In genomic region chr18:2848145-2848878, GRCh38 we compare ENCODE assay signal across 9 cellular contexts. TPM values are rescaled to one million over a fixed set of nuclear protein-coding genes. Genes with fewer than 3 reads are reported as not detected.
DNase-seq lines count a peak whose midpoint lies in the region; ATAC-seq and TF ChIP-seq lines count a peak whose summit lies in the region.
"Had no signal": no experiment of that assay in that cellular context is flagged by ENCODE, and none has a peak within 500 bp of the region (broad histone marks: within the 10 kb centered on the region; RNA-seq: fewer than 3 reads in every experiment).

No MANE protein-coding gene starts in this region.

- peaks cover 22% of the 10 kb centered on the region for H3K27me3 ChIP-seq in effector memory CD4-positive, alpha-beta T cell (replicated peaks; ENCODE audit: control insufficient read depth, insufficient read depth, low read length, poor library complexity, severe bottlenecking)
- H3K27me3 ChIP-seq in neural cell (ENCODE audit: insufficient read depth, low read depth, low read length): peaks cover 52% of the 10 kb centered on the region

- H3K79me2 ChIP-seq in neural cell (replicated peaks; ENCODE audit: insufficient read depth, low read length): no peaks in the 10 kb centered on the region

- H3K4me3 ChIP-seq in effector memory CD4-positive, alpha-beta T cell (ENCODE audit: insufficient read depth, low read depth, low read length, poor library complexity, severe bottlenecking): peak overlapping the region; percentile 71
- H3K4me3 ChIP-seq in neural cell (ENCODE audit: low read length): peak overlapping the region; percentile 75

- no peak overlapping the region for H3K27ac ChIP-seq in effector memory CD4-positive, alpha-beta T cell (ENCODE audit: insufficient read depth, low read length, poor library complexity, severe bottlenecking)
- H3K27ac ChIP-seq in neural cell (ENCODE audit: low read length): no peak overlapping the region
- H3K27ac ChIP-seq: foreskin keratinocyte had no signal

- no peaks in the 10 kb centered on the region for H3K9me2 ChIP-seq in neural cell (ENCODE audit: insufficient read depth, low read length)

- TF ChIP-seq EP300 in neural cell (conservative IDR thresholded peaks at IDR 0.05; ENCODE audit: poor library complexity, severe bottlenecking): no peak

- no peak overlapping the region for H3K9ac ChIP-seq in neural cell (ENCODE audit: low read length)

- H3K9me3 ChIP-seq in effector memory CD4-positive, alpha-beta T cell (ENCODE audit: control insufficient read depth, low read length): no peaks in the 10 kb centered on the region
- H3K9me3 ChIP-seq in neural cell (ENCODE audit: low read length): no peaks in the 10 kb centered on the region

- peak; percentile 8 for ATAC-seq in HG02588 (IDR thresholded peaks at IDR 0.05; ENCODE audit: unreplicated experiment)
- no peak for ATAC-seq in GM21526 (IDR thresholded peaks at IDR 0.05; ENCODE audit: low FRiP score, unreplicated experiment)

- no peaks in the 10 kb centered on the region for H4K20me1 ChIP-seq in neural cell (ENCODE audit: insufficient read depth)

- no peak for TF ChIP-seq RAD21 in neural cell (conservative IDR thresholded peaks at IDR 0.05)

- TF ChIP-seq CTCF in neural cell (IDR thresholded peaks at IDR 0.05; ENCODE audit: poor library complexity, severe bottlenecking) (no peak), GM13977 (IDR thresholded peaks at IDR 0.05; ENCODE audit: extremely low read depth, insufficient read depth, missing control alignments) (no peak)

- in situ Hi-C loops in GM13977 (cut with MboI; ENCODE audit: low pct_unique_long_range_greater_than_20kb, low sequenced_read_pairs, unreplicated experiment): no loop called here

- no peak overlapping the region for H2AFZ ChIP-seq in neural cell (ENCODE audit: low read depth, low read length)

- DNase-seq in Ammon's horn (ENCODE audit: low spot score): peak; percentile 19
- DNase-seq in effector memory CD4-positive, alpha-beta T cell: no peak
- DNase-seq in stimulated activated naive CD4-positive, alpha-beta T cell treated with Interleukin-2 at 50 U/mL for 16 hours (lab: John Stamatoyannopoulos, UW): no peak
- DNase-seq in NCI-H2171 (lab: John Stamatoyannopoulos, UW): no peak
- DNase-seq in GM13977 (ENCODE audit: low spot score): no peak

- no peaks in the 10 kb centered on the region for H3K36me3 ChIP-seq in effector memory CD4-positive, alpha-beta T cell (ENCODE audit: control insufficient read depth, insufficient read depth, low read length)
- no peaks in the 10 kb centered on the region for H3K36me3 ChIP-seq in neural cell (ENCODE audit: insufficient read depth, low read length)

- H3K4me1 ChIP-seq in effector memory CD4-positive, alpha-beta T cell (ENCODE audit: control insufficient read depth, insufficient read depth, low read length, poor library complexity, severe bottlenecking): peaks cover 17% of the 10 kb centered on the region
- H3K4me1 ChIP-seq: foreskin keratinocyte had no signal

- H3K4me2 ChIP-seq in neural cell (ENCODE audit: low read length): peak overlapping the region; percentile 68

- H3F3A ChIP-seq in neural cell (ENCODE audit: insufficient read depth, low read length, poor library complexity, severe bottlenecking): no peaks in the 10 kb centered on the region

TF ChIP-seq in neural cell, 6 proteins besides CTCF, POLR2A, EP300 and RAD21:
- no peak for TF ChIP-seq SMC3 (conservative IDR thresholded peaks at IDR 0.05; ENCODE audit: poor library complexity)
- no peak for TF ChIP-seq POLR2AphosphoS5 (IDR thresholded peaks at IDR 0.05)
- TF ChIP-seq TAF1 (IDR thresholded peaks at IDR 0.05; ENCODE audit: low read depth): no peak
- TF ChIP-seq EZH2 (IDR thresholded peaks at IDR 0.05; ENCODE audit: borderline replicate concordance, insufficient read depth, low read length, poor library complexity, severe bottlenecking): no peak
TF ChIP-seq in neural cell: peak in this region for 0.

RNA-seq across cellular contexts. Expression of gene EMILIN2, which starts 1.5 kb away (rescaled TPM):
- 0.12 TPM in 1 of 2 replicates, not detected in the other for polyA plus RNA-seq in neural cell
- polyA minus RNA-seq in neural cell: 0.12 TPM in 1 of 2 replicates, not detected in the other
